ENCODE assay signal across 11 cellular contexts in the genomic region with DNA sequence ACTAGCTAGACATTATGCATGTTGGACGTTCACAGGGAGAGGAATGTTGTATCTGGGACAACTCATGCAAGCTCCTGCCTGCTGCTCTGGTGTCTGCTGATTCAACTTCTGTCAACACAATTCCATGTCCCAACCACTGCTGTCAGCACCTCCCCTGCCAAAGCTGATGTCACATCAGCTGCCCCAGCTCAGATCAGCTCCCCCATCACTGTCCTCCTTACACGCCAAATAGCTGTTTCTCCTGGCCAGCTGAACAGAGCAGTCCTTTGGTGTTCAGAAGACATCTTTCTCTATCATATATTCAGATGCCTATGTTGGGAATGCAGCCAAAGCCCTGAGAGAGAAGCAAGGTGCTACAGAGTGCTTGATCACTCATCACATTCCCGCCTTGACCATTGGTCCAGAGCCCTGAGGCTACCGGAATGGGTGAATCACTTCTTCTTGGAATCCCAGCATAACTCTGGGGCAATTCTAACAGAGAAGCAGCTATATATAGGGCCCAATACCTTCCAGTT.
DNase-seq lines count a peak whose midpoint lies in the region; ATAC-seq and TF ChIP-seq lines count a peak whose summit lies in the region.
"Had no signal": no experiment of that assay in that cellular context is flagged by ENCODE, and none has a peak within 500 bp of the region (broad histone marks: within the 10 kb centered on the region; RNA-seq: fewer than 3 reads in every experiment).

No MANE protein-coding gene starts in this region.

- peaks cover 42% of the 10 kb centered on the region for H3K27me3 Mint-ChIP-seq in Calu3 (ENCODE audit: unreplicated experiment)

- no peaks in the 10 kb centered on the region for H3K36me3 Mint-ChIP-seq in Calu3 (ENCODE audit: insufficient read depth, unreplicated experiment)

- peak; percentile 79 for ATAC-seq in lung (ENCODE audit: insufficient read depth, low FRiP score)
- no peak for ATAC-seq in HG03175 (IDR thresholded peaks at IDR 0.05; ENCODE audit: unreplicated experiment)
- no peak for ATAC-seq in GM19035 (IDR thresholded peaks at IDR 0.05; ENCODE audit: unreplicated experiment)

- CTCF ChIA-PET in AG04449 (lab: Yijun Ruan, JAX) = interaction anchor here (1.3 to 1.6 kb wide), 2 partner anchors 12 to 14 kb away, joined by 4 to 6 read pairs; no protein-coding TSS in a partner anchor
- CTCF ChIA-PET in Calu3 (lab: Charles Lee) = no interaction called here

- H3K27me3 ChIP-seq in MG63 = no peaks in the 10 kb centered on the region
- H3K27me3 ChIP-seq in lung (ENCODE audit: control insufficient read depth, insufficient read depth) = no peaks in the 10 kb centered on the region

- no peaks in the 10 kb centered on the region for H3K9me3 Mint-ChIP-seq in Calu3 (ENCODE audit: low read depth, unreplicated experiment)

- intact Hi-C loops in Calu3 (cut with micrococcal nuclease; ENCODE audit: unreplicated experiment) = no loop called here

- TF ChIP-seq CTCF in AG04449 (IDR thresholded peaks at IDR 0.05; ENCODE audit: insufficient read depth, low read length, missing control alignments) (no peak), lung (IDR thresholded peaks at IDR 0.05; ENCODE audit: control extremely low read depth, extremely low read depth) (no peak), Calu3 (IDR thresholded peaks at IDR 0.05; ENCODE audit: unreplicated experiment) (no peak)

- DNase-seq in AG04449 (ENCODE audit: low read depth, low spot score) (peak; percentile 83), MG63 (peak; percentile 86), epidermal melanocyte (ENCODE audit: insufficient read length, low spot score) (peak; percentile 60), lung (ENCODE audit: low spot score) (peak; percentile 31), SKM-1 treated with dmso at 0.1 percent for 144 hours (lab: John Stamatoyannopoulos, UW; ENCODE audit: unreplicated experiment) (no peak), Calu3 (no peak)
- DNase-seq: dermis blood vessel endothelial cell had no signal

- POLR2A ChIA-PET in AG04449 (lab: Yijun Ruan, JAX) = interaction anchor here (1.7 kb wide), 1 partner anchor 12 kb away, joined by 9 read pairs; no protein-coding TSS in a partner anchor

- no peak overlapping the region for H3K4me3 Mint-ChIP-seq in Calu3 (ENCODE audit: low read depth, unreplicated experiment)
- H3K4me3 Mint-ChIP-seq: mesothelial cell of epicardium had no signal

- no TSS peak for BruUV-seq in Calu3 (replicated peaks; lab: Mats Ljungman, UMichigan)

- H3K4me1 ChIP-seq in lung (ENCODE audit: control insufficient read depth in 2 of 2, insufficient read depth in 2 of 2, low read length in 2 of 2) = peaks cover 3 to 7% of the 10 kb centered on the region in 2 donors

- H3K9me3 ChIP-seq in MG63 = no peaks in the 10 kb centered on the region
- no peaks in the 10 kb centered on the region for H3K9me3 ChIP-seq in lung (ENCODE audit: control insufficient read depth in 2 of 2, insufficient read depth in 1 of 2, low read length in 1 of 2)

- 67 to 84% methylated on average over 4 of the region's 4 CpGs for WGBS in lung, 2 donors

- H3K36me3 ChIP-seq in MG63 (no peaks in the 10 kb centered on the region), lung (ENCODE audit: control insufficient read depth in 2 of 2, insufficient read depth in 2 of 2, low read length in 2 of 2) (no peaks in the 10 kb centered on the region)

- H3K4me1 Mint-ChIP-seq in Calu3 (ENCODE audit: low read depth, unreplicated experiment) = no peaks in the 10 kb centered on the region
- H3K4me1 Mint-ChIP-seq: mesothelial cell of epicardium had no signal

- H3K27ac Mint-ChIP-seq in Calu3 (ENCODE audit: unreplicated experiment) = no peak overlapping the region
- H3K27ac Mint-ChIP-seq: mesothelial cell of epicardium had no signal

- peak overlapping the region; percentile 69 to 74 for H3K27ac ChIP-seq in lung (ENCODE audit: low read depth in 1 of 2, low read length in 1 of 2)
- H3K27ac ChIP-seq: C4-2B had no signal

- no peak overlapping the region for H3K4me3 ChIP-seq in AG04449 (ENCODE audit: low read depth, low read length)
- no peak overlapping the region for H3K4me3 ChIP-seq in MG63
- H3K4me3 ChIP-seq in lung = no peak overlapping the region

Comparison
In these comparisons a context has a peak if more than half of its experiments do, and no peak if none do; other contexts are left out.
1. DNase-seq: peak in AG04449 (single experiment), MG63 (single experiment), epidermal melanocyte (single experiment) and lung (single experiment); none in SKM-1 treated with dmso at 0.1 percent for 144 hours (single experiment) and Calu3 (single experiment).